ENCODE assay signal across 1 cellular context in the genomic region with DNA sequence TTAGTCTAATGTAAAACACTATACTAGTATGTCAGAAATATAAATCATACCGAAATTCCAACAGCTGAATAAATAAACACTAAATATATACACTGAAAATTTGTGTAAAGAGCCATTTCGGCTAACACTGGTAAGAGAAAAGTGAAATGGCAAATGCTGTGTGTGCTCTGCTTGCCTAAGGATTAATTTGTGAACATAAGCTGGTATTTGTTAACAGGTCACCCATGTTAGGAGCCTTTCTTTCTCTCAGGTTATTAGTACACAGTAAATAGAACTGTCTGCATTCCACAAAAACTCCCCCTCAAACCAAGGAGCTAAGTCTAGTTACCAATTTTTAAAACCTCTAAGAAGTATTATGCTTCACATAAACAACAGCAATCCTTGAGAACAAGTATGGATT.
TF ChIP-seq lines count a peak whose summit lies in the region.

No MANE protein-coding gene starts in this region.

TF ChIP-seq in HepG2, 621 proteins besides CTCF, POLR2A, EP300 and RAD21 (continues in another document):
- TF ChIP-seq, protein P1, sequence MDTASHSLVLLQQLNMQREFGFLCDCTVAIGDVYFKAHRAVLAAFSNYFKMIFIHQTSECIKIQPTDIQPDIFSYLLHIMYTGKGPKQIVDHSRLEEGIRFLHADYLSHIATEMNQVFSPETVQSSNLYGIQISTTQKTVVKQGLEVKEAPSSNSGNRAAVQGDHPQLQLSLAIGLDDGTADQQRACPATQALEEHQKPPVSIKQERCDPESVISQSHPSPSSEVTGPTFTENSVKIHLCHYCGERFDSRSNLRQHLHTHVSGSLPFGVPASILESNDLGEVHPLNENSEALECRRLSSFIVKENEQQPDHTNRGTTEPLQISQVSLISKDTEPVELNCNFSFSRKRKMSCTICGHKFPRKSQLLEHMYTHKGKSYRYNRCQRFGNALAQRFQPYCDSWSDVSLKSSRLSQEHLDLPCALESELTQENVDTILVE (CRISPR knock-in tag; IDR thresholded peaks at IDR 0.05): 0 out of 2 replicates have a peak, but pooled peaks have one; percentile 57
- TF ChIP-seq, protein P2, sequence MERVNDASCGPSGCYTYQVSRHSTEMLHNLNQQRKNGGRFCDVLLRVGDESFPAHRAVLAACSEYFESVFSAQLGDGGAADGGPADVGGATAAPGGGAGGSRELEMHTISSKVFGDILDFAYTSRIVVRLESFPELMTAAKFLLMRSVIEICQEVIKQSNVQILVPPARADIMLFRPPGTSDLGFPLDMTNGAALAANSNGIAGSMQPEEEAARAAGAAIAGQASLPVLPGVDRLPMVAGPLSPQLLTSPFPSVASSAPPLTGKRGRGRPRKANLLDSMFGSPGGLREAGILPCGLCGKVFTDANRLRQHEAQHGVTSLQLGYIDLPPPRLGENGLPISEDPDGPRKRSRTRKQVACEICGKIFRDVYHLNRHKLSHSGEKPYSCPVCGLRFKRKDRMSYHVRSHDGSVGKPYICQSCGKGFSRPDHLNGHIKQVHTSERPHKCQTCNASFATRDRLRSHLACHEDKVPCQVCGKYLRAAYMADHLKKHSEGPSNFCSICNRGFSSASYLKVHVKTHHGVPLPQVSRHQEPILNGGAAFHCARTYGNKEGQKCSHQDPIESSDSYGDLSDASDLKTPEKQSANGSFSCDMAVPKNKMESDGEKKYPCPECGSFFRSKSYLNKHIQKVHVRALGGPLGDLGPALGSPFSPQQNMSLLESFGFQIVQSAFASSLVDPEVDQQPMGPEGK (CRISPR knock-in tag; IDR thresholded peaks at IDR 0.05): no peak
- TF ChIP-seq, protein P3, sequence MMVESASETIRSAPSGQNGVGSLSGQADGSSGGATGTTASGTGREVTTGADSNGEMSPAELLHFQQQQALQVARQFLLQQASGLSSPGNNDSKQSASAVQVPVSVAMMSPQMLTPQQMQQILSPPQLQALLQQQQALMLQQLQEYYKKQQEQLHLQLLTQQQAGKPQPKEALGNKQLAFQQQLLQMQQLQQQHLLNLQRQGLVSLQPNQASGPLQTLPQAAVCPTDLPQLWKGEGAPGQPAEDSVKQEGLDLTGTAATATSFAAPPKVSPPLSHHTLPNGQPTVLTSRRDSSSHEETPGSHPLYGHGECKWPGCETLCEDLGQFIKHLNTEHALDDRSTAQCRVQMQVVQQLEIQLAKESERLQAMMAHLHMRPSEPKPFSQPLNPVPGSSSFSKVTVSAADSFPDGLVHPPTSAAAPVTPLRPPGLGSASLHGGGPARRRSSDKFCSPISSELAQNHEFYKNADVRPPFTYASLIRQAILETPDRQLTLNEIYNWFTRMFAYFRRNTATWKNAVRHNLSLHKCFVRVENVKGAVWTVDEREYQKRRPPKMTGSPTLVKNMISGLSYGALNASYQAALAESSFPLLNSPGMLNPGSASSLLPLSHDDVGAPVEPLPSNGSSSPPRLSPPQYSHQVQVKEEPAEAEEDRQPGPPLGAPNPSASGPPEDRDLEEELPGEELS (CRISPR knock-in tag; IDR thresholded peaks at IDR 0.05): peak; percentile 89
- TF ChIP-seq ZNF652 (CRISPR knock-in tag; IDR thresholded peaks at IDR 0.05; ENCODE audit: borderline replicate concordance, low read depth) (peak; percentile 7; the same call in 1 of the 2 replicates), ASH2L (IDR thresholded peaks at IDR 0.05; ENCODE audit: insufficient read length, low read depth, low read length) (peak; percentile 32), RXRA (CRISPR knock-in tag; IDR thresholded peaks at IDR 0.05) (no peak), SATB2 (CRISPR knock-in tag; IDR thresholded peaks at IDR 0.05) (peak; percentile 79; the same call in 1 of the 2 replicates), HNRNPLL (IDR thresholded peaks at IDR 0.05; ENCODE audit: low read depth, low read length, poor library complexity, severe bottlenecking) (no peak), KAT8 (CRISPR knock-in tag; IDR thresholded peaks at IDR 0.05) (no peak), ZNF724P (CRISPR knock-in tag; IDR thresholded peaks at IDR 0.05; ENCODE audit: borderline replicate concordance) (no peak), HHEX (CRISPR knock-in tag; IDR thresholded peaks at IDR 0.05) (peak; percentile 82), DPF2 (CRISPR knock-in tag; IDR thresholded peaks at IDR 0.05; ENCODE audit: borderline replicate concordance, low read depth) (peak; percentile 47; the same call in 1 of the 2 replicates), HDAC2 (CRISPR knock-in tag; IDR thresholded peaks at IDR 0.05) (peak; percentile 56; the same call in 1 of the 2 replicates), RXRB (CRISPR knock-in tag; IDR thresholded peaks at IDR 0.05; ENCODE audit: borderline replicate concordance) (peak; percentile 63; the same call in 1 of the 2 replicates), ZNF878 (CRISPR knock-in tag; IDR thresholded peaks at IDR 0.05) (no peak), TBX3 (IDR thresholded peaks at IDR 0.05; ENCODE audit: borderline replicate concordance) (peak; percentile 92), ZNF12 (CRISPR knock-in tag; IDR thresholded peaks at IDR 0.05) (peak; percentile 19; the same call in 1 of the 2 replicates), ZNF44 (CRISPR knock-in tag; IDR thresholded peaks at IDR 0.05) (no peak), PITX1 (CRISPR knock-in tag; IDR thresholded peaks at IDR 0.05) (peak; percentile 100), RORA (CRISPR knock-in tag; IDR thresholded peaks at IDR 0.05) (no peak), KLF6 (CRISPR knock-in tag; IDR thresholded peaks at IDR 0.05) (no peak), CEBPG (CRISPR knock-in tag; IDR thresholded peaks at IDR 0.05) (peak; percentile 54; the same call in 1 of the 2 replicates), ELF3 (CRISPR knock-in tag; IDR thresholded peaks at IDR 0.05) (peak; percentile 27; the same call in 1 of the 2 replicates), WIZ (CRISPR knock-in tag; IDR thresholded peaks at IDR 0.05) (no peak), LCORL (IDR thresholded peaks at IDR 0.05) (no peak), LCORL (CRISPR knock-in tag; IDR thresholded peaks at IDR 0.05) (peak; percentile 62; the same call in 1 of the 2 replicates), ZNF441 (CRISPR knock-in tag; IDR thresholded peaks at IDR 0.05; ENCODE audit: borderline replicate concordance) (no peak)
- TF ChIP-seq, protein P4, sequence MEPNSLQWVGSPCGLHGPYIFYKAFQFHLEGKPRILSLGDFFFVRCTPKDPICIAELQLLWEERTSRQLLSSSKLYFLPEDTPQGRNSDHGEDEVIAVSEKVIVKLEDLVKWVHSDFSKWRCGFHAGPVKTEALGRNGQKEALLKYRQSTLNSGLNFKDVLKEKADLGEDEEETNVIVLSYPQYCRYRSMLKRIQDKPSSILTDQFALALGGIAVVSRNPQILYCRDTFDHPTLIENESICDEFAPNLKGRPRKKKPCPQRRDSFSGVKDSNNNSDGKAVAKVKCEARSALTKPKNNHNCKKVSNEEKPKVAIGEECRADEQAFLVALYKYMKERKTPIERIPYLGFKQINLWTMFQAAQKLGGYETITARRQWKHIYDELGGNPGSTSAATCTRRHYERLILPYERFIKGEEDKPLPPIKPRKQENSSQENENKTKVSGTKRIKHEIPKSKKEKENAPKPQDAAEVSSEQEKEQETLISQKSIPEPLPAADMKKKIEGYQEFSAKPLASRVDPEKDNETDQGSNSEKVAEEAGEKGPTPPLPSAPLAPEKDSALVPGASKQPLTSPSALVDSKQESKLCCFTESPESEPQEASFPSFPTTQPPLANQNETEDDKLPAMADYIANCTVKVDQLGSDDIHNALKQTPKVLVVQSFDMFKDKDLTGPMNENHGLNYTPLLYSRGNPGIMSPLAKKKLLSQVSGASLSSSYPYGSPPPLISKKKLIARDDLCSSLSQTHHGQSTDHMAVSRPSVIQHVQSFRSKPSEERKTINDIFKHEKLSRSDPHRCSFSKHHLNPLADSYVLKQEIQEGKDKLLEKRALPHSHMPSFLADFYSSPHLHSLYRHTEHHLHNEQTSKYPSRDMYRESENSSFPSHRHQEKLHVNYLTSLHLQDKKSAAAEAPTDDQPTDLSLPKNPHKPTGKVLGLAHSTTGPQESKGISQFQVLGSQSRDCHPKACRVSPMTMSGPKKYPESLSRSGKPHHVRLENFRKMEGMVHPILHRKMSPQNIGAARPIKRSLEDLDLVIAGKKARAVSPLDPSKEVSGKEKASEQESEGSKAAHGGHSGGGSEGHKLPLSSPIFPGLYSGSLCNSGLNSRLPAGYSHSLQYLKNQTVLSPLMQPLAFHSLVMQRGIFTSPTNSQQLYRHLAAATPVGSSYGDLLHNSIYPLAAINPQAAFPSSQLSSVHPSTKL (CRISPR knock-in tag; IDR thresholded peaks at IDR 0.05): peak; percentile 89
- TF ChIP-seq, protein P5, sequence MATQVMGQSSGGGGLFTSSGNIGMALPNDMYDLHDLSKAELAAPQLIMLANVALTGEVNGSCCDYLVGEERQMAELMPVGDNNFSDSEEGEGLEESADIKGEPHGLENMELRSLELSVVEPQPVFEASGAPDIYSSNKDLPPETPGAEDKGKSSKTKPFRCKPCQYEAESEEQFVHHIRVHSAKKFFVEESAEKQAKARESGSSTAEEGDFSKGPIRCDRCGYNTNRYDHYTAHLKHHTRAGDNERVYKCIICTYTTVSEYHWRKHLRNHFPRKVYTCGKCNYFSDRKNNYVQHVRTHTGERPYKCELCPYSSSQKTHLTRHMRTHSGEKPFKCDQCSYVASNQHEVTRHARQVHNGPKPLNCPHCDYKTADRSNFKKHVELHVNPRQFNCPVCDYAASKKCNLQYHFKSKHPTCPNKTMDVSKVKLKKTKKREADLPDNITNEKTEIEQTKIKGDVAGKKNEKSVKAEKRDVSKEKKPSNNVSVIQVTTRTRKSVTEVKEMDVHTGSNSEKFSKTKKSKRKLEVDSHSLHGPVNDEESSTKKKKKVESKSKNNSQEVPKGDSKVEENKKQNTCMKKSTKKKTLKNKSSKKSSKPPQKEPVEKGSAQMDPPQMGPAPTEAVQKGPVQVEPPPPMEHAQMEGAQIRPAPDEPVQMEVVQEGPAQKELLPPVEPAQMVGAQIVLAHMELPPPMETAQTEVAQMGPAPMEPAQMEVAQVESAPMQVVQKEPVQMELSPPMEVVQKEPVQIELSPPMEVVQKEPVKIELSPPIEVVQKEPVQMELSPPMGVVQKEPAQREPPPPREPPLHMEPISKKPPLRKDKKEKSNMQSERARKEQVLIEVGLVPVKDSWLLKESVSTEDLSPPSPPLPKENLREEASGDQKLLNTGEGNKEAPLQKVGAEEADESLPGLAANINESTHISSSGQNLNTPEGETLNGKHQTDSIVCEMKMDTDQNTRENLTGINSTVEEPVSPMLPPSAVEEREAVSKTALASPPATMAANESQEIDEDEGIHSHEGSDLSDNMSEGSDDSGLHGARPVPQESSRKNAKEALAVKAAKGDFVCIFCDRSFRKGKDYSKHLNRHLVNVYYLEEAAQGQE (IDR thresholded peaks at IDR 0.05; ENCODE audit: borderline replicate concordance in 1 of 2, low read depth in 1 of 2, low read length in 2 of 2): peak in 1 of 2 experiments; percentile 17; a peak in 1 of 4 replicates
- TF ChIP-seq, protein P6, sequence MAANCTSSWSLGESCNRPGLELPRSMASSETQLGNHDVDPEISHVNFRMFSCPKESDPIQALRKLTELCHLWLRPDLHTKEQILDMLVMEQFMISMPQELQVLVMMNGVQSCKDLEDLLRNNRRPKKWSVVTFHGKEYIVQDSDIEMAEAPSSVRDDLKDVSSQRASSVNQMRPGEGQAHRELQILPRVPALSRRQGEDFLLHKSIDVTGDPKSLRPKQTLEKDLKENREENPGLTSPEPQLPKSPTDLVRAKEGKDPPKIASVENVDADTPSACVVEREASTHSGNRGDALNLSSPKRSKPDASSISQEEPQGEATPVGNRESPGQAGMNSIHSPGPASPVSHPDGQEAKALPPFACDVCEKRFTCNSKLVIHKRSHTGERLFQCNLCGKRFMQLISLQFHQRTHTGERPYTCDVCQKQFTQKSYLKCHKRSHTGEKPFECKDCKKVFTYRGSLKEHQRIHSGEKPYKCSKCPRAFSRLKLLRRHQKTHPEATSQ (CRISPR knock-in tag; IDR thresholded peaks at IDR 0.05; ENCODE audit: borderline replicate concordance): no peak
- TF ChIP-seq, protein P7, sequence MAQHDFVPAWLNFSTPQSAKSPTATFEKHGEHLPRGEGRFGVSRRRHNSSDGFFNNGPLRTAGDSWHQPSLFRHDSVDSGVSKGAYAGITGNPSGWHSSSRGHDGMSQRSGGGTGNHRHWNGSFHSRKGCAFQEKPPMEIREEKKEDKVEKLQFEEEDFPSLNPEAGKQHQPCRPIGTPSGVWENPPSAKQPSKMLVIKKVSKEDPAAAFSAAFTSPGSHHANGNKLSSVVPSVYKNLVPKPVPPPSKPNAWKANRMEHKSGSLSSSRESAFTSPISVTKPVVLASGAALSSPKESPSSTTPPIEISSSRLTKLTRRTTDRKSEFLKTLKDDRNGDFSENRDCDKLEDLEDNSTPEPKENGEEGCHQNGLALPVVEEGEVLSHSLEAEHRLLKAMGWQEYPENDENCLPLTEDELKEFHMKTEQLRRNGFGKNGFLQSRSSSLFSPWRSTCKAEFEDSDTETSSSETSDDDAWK (CRISPR knock-in tag; IDR thresholded peaks at IDR 0.05): no peak
- TF ChIP-seq, protein P8, sequence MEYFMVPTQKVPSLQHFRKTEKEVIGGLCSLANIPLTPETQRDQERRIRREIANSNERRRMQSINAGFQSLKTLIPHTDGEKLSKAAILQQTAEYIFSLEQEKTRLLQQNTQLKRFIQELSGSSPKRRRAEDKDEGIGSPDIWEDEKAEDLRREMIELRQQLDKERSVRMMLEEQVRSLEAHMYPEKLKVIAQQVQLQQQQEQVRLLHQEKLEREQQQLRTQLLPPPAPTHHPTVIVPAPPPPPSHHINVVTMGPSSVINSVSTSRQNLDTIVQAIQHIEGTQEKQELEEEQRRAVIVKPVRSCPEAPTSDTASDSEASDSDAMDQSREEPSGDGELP (IDR thresholded peaks at IDR 0.05; ENCODE audit: borderline replicate concordance, low read depth): peak; percentile 68; the same call in 1 of the 2 replicates
- TF ChIP-seq, protein P9, sequence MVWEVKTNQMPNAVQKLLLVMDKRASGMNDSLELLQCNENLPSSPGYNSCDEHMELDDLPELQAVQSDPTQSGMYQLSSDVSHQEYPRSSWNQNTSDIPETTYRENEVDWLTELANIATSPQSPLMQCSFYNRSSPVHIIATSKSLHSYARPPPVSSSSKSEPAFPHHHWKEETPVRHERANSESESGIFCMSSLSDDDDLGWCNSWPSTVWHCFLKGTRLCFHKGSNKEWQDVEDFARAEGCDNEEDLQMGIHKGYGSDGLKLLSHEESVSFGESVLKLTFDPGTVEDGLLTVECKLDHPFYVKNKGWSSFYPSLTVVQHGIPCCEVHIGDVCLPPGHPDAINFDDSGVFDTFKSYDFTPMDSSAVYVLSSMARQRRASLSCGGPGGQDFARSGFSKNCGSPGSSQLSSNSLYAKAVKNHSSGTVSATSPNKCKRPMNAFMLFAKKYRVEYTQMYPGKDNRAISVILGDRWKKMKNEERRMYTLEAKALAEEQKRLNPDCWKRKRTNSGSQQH (CRISPR knock-in tag; IDR thresholded peaks at IDR 0.05; ENCODE audit: low read depth): no peak
- TF ChIP-seq, protein P10, sequence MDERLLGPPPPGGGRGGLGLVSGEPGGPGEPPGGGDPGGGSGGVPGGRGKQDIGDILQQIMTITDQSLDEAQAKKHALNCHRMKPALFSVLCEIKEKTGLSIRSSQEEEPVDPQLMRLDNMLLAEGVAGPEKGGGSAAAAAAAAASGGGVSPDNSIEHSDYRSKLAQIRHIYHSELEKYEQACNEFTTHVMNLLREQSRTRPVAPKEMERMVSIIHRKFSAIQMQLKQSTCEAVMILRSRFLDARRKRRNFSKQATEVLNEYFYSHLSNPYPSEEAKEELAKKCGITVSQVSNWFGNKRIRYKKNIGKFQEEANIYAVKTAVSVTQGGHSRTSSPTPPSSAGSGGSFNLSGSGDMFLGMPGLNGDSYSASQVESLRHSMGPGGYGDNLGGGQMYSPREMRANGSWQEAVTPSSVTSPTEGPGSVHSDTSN (CRISPR knock-in tag; IDR thresholded peaks at IDR 0.05): no peak
